1 cellular context compared by ENCODE assay signal in the genomic region with DNA sequence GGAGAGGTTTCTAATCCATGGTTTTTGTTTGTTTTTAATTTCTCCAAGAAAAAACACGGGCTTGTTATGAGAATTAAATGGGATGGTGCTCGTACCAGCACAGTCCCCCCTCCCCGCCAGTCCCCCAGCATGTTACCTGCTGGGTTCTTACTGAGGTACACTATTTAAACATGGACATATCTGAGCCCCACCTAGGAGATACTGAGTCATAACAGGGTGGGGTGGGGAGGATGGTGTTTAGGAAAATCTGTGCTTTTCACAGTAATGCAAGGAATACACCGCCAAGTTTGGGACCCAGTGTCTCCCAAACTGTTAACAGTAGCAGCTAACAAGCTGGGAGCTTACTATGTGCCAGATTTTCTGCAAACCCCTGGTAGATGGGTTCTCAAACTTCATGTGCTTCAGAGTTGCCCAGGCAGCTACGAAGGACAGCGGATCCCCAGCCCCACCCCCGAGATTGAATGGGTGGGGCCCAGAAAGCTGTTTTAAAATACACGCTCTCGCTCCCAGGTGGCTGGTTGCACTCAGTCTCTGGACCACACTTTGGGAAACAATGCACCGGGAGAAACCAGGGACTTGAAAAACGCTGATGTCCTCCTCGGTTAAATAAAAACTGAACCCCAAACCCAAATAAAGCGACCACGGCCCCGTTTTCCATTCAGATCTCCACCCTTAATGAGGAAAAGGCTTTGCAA.
TF ChIP-seq lines count a peak whose summit lies in the region.

No MANE protein-coding gene starts in this region.

TF ChIP-seq in HepG2, 621 proteins besides CTCF, POLR2A, EP300 and RAD21 (continued from another document and continues in another):
- TF ChIP-seq, protein P1, sequence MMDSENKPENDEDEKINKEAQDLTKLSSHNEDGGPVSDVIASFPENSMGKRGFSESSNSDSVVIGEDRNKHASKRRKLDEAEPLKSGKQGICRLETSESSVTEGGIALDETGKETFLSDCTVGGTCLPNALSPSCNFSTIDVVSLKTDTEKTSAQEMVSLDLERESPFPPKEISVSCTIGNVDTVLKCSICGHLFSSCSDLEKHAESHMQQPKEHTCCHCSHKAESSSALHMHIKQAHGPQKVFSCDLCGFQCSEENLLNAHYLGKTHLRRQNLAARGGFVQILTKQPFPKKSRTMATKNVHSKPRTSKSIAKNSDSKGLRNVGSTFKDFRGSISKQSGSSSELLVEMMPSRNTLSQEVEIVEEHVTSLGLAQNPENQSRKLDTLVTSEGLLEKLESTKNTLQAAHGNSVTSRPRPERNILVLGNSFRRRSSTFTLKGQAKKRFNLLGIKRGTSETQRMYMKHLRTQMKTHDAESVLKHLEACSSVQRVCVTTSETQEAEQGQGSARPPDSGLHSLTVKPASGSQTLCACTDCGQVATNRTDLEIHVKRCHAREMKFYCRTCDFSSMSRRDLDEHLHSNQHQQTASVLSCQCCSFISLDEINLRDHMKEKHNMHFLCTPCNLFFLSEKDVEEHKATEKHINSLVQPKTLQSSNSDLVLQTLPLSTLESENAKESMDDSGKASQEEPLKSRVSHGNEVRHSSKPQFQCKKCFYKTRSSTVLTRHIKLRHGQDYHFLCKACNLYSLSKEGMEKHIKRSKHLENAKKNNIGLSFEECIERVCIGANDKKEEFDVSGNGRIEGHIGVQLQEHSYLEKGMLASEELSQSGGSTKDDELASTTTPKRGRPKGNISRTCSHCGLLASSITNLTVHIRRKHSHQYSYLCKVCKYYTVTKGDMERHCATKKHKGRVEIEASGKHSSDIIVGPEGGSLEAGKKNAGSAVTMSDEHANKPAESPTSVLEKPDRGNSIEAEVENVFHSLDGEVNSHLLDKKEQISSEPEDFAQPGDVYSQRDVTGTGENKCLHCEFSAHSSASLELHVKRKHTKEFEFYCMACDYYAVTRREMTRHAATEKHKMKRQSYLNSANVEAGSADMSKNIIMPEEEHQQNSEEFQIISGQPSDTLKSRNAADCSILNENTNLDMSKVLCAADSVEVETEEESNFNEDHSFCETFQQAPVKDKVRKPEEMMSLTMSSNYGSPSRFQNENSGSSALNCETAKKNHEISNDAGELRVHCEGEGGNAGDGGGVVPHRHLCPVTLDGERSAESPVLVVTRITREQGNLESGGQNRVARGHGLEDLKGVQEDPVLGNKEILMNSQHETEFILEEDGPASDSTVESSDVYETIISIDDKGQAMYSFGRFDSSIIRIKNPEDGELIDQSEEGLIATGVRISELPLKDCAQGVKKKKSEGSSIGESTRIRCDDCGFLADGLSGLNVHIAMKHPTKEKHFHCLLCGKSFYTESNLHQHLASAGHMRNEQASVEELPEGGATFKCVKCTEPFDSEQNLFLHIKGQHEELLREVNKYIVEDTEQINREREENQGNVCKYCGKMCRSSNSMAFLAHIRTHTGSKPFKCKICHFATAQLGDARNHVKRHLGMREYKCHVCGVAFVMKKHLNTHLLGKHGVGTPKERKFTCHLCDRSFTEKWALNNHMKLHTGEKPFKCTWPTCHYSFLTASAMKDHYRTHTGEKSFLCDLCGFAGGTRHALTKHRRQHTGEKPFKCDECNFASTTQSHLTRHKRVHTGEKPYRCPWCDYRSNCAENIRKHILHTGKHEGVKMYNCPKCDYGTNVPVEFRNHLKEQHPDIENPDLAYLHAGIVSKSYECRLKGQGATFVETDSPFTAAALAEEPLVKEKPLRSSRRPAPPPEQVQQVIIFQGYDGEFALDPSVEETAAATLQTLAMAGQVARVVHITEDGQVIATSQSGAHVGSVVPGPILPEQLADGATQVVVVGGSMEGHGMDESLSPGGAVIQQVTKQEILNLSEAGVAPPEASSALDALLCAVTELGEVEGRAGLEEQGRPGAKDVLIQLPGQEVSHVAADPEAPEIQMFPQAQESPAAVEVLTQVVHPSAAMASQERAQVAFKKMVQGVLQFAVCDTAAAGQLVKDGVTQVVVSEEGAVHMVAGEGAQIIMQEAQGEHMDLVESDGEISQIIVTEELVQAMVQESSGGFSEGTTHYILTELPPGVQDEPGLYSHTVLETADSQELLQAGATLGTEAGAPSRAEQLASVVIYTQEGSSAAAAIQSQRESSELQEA (CRISPR knock-in tag; IDR thresholded peaks at IDR 0.05; ENCODE audit: not compliant biosample characterization), result no peak
- TF ChIP-seq ZNF225 (CRISPR knock-in tag; IDR thresholded peaks at IDR 0.05) (no peak), ZNF232 (CRISPR knock-in tag; IDR thresholded peaks at IDR 0.05; ENCODE audit: borderline replicate concordance) (peak; percentile 41), ZNF431 (CRISPR knock-in tag; IDR thresholded peaks at IDR 0.05; ENCODE audit: borderline replicate concordance, low read depth) (no peak), SAP130 (CRISPR knock-in tag; IDR thresholded peaks at IDR 0.05; ENCODE audit: low read depth) (peak; percentile 10; the same call in 1 of the 2 replicates), ZBTB8A (CRISPR knock-in tag; IDR thresholded peaks at IDR 0.05; ENCODE audit: borderline replicate concordance, low read depth) (no peak), FOXC1 (CRISPR knock-in tag; IDR thresholded peaks at IDR 0.05; ENCODE audit: borderline replicate concordance) (no peak), XBP1 (CRISPR knock-in tag; IDR thresholded peaks at IDR 0.05) (peak; percentile 70; the same call in 1 of the 2 replicates), PRPF4 (IDR thresholded peaks at IDR 0.05; ENCODE audit: low read depth, low read length, poor library complexity, severe bottlenecking) (no peak), ZNF572 (CRISPR knock-in tag; IDR thresholded peaks at IDR 0.05) (no peak), PRMT3 (CRISPR knock-in tag; IDR thresholded peaks at IDR 0.05; ENCODE audit: borderline replicate concordance, low read depth) (no peak), ZFP41 (CRISPR knock-in tag; IDR thresholded peaks at IDR 0.05; ENCODE audit: borderline replicate concordance) (no peak), ZFP37 (CRISPR knock-in tag; IDR thresholded peaks at IDR 0.05; ENCODE audit: borderline replicate concordance) (0 out of 2 replicates have a peak, but pooled peaks have one; percentile 28)
- TF ChIP-seq, protein P2, sequence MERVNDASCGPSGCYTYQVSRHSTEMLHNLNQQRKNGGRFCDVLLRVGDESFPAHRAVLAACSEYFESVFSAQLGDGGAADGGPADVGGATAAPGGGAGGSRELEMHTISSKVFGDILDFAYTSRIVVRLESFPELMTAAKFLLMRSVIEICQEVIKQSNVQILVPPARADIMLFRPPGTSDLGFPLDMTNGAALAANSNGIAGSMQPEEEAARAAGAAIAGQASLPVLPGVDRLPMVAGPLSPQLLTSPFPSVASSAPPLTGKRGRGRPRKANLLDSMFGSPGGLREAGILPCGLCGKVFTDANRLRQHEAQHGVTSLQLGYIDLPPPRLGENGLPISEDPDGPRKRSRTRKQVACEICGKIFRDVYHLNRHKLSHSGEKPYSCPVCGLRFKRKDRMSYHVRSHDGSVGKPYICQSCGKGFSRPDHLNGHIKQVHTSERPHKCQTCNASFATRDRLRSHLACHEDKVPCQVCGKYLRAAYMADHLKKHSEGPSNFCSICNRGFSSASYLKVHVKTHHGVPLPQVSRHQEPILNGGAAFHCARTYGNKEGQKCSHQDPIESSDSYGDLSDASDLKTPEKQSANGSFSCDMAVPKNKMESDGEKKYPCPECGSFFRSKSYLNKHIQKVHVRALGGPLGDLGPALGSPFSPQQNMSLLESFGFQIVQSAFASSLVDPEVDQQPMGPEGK (CRISPR knock-in tag; IDR thresholded peaks at IDR 0.05), result peak; percentile 86
- TF ChIP-seq, protein P3, sequence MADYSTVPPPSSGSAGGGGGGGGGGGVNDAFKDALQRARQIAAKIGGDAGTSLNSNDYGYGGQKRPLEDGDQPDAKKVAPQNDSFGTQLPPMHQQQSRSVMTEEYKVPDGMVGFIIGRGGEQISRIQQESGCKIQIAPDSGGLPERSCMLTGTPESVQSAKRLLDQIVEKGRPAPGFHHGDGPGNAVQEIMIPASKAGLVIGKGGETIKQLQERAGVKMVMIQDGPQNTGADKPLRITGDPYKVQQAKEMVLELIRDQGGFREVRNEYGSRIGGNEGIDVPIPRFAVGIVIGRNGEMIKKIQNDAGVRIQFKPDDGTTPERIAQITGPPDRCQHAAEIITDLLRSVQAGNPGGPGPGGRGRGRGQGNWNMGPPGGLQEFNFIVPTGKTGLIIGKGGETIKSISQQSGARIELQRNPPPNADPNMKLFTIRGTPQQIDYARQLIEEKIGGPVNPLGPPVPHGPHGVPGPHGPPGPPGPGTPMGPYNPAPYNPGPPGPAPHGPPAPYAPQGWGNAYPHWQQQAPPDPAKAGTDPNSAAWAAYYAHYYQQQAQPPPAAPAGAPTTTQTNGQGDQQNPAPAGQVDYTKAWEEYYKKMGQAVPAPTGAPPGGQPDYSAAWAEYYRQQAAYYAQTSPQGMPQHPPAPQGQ (CRISPR knock-in tag; IDR thresholded peaks at IDR 0.05; ENCODE audit: borderline replicate concordance), result peak; percentile 14; the same call in 1 of the 2 replicates
- TF ChIP-seq, protein P4, sequence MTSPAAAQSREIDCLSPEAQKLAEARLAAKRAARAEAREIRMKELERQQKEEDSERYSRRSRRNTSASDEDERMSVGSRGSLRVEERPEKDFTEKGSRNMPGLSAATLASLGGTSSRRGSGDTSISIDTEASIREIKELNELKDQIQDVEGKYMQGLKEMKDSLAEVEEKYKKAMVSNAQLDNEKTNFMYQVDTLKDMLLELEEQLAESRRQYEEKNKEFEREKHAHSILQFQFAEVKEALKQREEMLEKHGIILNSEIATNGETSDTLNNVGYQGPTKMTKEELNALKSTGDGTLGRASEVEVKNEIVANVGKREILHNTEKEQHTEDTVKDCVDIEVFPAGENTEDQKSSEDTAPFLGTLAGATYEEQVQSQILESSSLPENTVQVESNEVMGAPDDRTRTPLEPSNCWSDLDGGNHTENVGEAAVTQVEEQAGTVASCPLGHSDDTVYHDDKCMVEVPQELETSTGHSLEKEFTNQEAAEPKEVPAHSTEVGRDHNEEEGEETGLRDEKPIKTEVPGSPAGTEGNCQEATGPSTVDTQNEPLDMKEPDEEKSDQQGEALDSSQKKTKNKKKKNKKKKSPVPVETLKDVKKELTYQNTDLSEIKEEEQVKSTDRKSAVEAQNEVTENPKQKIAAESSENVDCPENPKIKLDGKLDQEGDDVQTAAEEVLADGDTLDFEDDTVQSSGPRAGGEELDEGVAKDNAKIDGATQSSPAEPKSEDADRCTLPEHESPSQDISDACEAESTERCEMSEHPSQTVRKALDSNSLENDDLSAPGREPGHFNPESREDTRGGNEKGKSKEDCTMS (CRISPR knock-in tag; conservative IDR thresholded peaks at IDR 0.05), result no peak
- TF ChIP-seq, protein P5, sequence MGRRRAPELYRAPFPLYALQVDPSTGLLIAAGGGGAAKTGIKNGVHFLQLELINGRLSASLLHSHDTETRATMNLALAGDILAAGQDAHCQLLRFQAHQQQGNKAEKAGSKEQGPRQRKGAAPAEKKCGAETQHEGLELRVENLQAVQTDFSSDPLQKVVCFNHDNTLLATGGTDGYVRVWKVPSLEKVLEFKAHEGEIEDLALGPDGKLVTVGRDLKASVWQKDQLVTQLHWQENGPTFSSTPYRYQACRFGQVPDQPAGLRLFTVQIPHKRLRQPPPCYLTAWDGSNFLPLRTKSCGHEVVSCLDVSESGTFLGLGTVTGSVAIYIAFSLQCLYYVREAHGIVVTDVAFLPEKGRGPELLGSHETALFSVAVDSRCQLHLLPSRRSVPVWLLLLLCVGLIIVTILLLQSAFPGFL (CRISPR knock-in tag; IDR thresholded peaks at IDR 0.05), result peak; percentile 71; the same call in 1 of the 2 replicates
- TF ChIP-seq, protein P6, sequence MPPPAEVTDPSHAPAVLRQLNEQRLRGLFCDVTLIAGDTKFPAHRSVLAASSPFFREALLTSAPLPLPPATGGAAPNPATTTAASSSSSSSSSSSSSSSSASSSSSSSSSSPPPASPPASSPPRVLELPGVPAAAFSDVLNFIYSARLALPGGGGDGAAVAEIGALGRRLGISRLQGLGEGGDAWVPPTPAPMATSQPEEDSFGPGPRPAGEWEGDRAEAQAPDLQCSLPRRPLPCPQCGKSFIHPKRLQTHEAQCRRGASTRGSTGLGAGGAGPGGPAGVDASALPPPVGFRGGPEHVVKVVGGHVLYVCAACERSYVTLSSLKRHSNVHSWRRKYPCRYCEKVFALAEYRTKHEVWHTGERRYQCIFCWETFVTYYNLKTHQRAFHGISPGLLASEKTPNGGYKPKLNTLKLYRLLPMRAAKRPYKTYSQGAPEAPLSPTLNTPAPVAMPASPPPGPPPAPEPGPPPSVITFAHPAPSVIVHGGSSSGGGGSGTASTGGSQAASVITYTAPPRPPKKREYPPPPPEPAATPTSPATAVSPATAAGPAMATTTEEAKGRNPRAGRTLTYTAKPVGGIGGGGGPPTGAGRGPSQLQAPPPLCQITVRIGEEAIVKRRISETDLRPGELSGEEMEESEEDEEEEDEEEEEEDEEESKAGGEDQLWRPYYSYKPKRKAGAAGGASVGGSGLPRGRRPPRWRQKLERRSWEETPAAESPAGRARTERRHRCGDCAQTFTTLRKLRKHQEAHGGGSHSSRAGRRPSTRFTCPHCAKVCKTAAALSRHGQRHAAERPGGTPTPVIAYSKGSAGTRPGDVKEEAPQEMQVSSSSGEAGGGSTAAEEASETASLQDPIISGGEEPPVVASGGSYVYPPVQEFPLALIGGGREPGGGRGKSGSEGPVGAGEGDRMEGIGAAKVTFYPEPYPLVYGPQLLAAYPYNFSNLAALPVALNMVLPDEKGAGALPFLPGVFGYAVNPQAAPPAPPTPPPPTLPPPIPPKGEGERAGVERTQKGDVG (CRISPR knock-in tag; IDR thresholded peaks at IDR 0.05; ENCODE audit: borderline replicate concordance), result no peak
- TF ChIP-seq, protein P7, sequence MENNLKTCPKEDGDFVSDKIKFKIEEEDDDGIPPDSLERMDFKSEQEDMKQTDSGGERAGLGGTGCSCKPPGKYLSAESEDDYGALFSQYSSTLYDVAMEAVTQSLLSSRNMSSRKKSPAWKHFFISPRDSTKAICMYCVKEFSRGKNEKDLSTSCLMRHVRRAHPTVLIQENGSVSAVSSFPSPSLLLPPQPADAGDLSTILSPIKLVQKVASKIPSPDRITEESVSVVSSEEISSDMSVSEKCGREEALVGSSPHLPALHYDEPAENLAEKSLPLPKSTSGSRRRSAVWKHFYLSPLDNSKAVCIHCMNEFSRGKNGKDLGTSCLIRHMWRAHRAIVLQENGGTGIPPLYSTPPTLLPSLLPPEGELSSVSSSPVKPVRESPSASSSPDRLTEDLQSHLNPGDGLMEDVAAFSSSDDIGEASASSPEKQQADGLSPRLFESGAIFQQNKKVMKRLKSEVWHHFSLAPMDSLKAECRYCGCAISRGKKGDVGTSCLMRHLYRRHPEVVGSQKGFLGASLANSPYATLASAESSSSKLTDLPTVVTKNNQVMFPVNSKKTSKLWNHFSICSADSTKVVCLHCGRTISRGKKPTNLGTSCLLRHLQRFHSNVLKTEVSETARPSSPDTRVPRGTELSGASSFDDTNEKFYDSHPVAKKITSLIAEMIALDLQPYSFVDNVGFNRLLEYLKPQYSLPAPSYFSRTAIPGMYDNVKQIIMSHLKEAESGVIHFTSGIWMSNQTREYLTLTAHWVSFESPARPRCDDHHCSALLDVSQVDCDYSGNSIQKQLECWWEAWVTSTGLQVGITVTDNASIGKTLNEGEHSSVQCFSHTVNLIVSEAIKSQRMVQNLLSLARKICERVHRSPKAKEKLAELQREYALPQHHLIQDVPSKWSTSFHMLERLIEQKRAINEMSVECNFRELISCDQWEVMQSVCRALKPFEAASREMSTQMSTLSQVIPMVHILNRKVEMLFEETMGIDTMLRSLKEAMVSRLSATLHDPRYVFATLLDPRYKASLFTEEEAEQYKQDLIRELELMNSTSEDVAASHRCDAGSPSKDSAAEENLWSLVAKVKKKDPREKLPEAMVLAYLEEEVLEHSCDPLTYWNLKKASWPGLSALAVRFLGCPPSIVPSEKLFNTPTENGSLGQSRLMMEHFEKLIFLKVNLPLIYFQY (CRISPR knock-in tag; IDR thresholded peaks at IDR 0.05; ENCODE audit: borderline replicate concordance), result 0 out of 2 replicates have a peak, but pooled peaks have one; percentile 3
